In the genomic region with DNA sequence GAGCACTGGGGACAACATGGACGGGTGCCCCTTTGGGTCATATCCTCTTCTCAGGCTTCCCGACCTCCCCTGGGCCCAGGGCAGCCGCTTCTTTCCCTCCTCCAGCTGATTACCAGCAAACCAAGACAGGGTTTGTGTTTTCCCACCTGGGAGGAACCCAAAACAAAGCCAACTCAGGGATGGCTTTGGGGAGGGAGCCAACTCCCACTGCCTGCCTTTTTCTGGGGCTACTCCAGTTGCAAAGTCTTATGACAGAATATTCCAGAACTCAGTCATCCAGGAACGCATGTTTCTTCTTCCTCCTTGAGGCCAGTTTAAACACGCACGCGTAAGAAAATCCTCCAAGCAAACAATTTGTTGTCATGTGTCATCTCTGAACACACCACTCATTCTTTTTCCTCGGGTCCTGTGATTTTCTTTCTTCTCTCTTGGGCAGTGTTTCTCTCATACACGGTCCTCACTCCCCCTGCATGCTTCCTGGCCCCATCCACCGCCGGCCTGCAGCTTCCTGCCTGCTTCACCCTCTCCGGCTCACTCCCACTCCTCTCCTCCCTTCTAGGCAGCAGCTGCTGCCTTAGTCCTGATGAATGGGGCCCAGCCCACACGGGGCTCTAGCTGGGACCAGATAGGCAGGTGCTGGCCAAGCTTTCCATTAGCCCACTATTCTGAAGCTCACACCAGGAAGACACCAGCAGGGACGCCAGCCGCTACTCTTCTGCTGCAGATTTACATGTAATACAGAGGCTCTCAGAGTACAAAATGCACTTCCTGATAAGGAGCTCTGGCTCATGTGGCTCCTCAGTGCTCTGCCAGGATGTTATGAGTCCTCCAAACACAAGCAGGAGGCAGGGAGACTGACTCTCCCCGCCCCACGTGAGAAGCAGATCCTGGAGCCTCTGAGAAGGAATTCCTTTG, we compare ENCODE assay signal across 8 cellular contexts.
DNase-seq lines count a peak whose midpoint lies in the region; ATAC-seq and TF ChIP-seq lines count a peak whose summit lies in the region.
"Not testable (repeated sequence)": the region's sequence is repeated elsewhere in the genome, so short reads cannot be mapped to it uniquely, and the experiment has no call there.

No MANE protein-coding gene starts in this region.

- not testable (repeated sequence) for H3K4me1 ChIP-seq in adipocyte (ENCODE audit: control insufficient read depth, insufficient read depth, low read length); right cardiac atrium (ENCODE audit: control insufficient read depth, insufficient read depth, low read length)
- peaks cover 13% of the 10 kb centered on the region for H3K4me1 ChIP-seq in testis

- peak; percentile 42 for ATAC-seq in HG03442 (IDR thresholded peaks at IDR 0.05; ENCODE audit: unreplicated experiment)
- ATAC-seq in esophagus mucosa, result peak; percentile 69
- ATAC-seq in right cardiac atrium, result peak; percentile 94 to 95

- not testable (repeated sequence) for TF ChIP-seq POLR2A in testis (IDR thresholded peaks at IDR 0.05)

- H3K27ac ChIP-seq in right cardiac atrium (ENCODE audit: low read length), result peak overlapping the region; percentile 57
- H3K27ac ChIP-seq in testis, result peak overlapping the region; percentile 82 to 84

- H3K4me3 ChIP-seq in adipocyte (ENCODE audit: low read length); right cardiac atrium (ENCODE audit: low read length); testis: not testable (repeated sequence)

- WGBS in right cardiac atrium, result 22% methylated on average over 17 of the region's 17 CpGs
- 20 to 32% methylated on average over 11 to 17 of the region's 17 CpGs for WGBS in testis, 2 donors

- H3K9ac ChIP-seq in adipocyte (ENCODE audit: low read length), result not testable (repeated sequence)

- peak; percentile 67 for DNase-seq in EH (ENCODE audit: low read depth)
- peak; percentile 36 for DNase-seq in NCI-H748 (lab: John Stamatoyannopoulos, UW; ENCODE audit: unreplicated experiment)
- peak; percentile 19 for DNase-seq in adipocyte (ENCODE audit: low read depth)
- DNase-seq in right cardiac atrium, result peak; percentile 43 to 78 (median 63)
- DNase-seq in myocyte (ENCODE audit: low read depth), result peak; percentile 7
- DNase-seq in testis, result peak; percentile 78

- not testable (repeated sequence) for H3K27me3 ChIP-seq in adipocyte (replicated peaks; ENCODE audit: control insufficient read depth, insufficient read depth, low read length); right cardiac atrium (ENCODE audit: control insufficient read depth, insufficient read depth); testis

- not testable (repeated sequence) for H3K9me3 ChIP-seq in adipocyte (ENCODE audit: control insufficient read depth, low read length); right cardiac atrium (ENCODE audit: control insufficient read depth, low read length); testis

- H3K36me3 ChIP-seq in adipocyte (ENCODE audit: control insufficient read depth, insufficient read depth, low read length, severe bottlenecking); testis (ENCODE audit: low read depth, missing control alignments): not testable (repeated sequence)

- not testable (repeated sequence) for TF ChIP-seq CTCF in testis (IDR thresholded peaks at IDR 0.05)

- intact Hi-C loops in right cardiac atrium (cut with DNase I); testis (cut with DNase I; ENCODE audit: low total_unique reads): not testable (repeated sequence)

Comparison
In these comparisons a context has a peak if more than half of its experiments do, and no peak if none do; other contexts are left out.
1. DNase-seq: peak in every context shown above with its lines; median percentile 78 in testis; 67 in EH; 63 in right cardiac atrium; 36 in NCI-H748; 19 in adipocyte; 7 in myocyte.
2. ATAC-seq: peak in every context shown above with its lines; median percentile 94 in right cardiac atrium; 69 in esophagus mucosa; 42 in HG03442.